8 cellular contexts compared by ENCODE assay signal in the genomic region with DNA sequence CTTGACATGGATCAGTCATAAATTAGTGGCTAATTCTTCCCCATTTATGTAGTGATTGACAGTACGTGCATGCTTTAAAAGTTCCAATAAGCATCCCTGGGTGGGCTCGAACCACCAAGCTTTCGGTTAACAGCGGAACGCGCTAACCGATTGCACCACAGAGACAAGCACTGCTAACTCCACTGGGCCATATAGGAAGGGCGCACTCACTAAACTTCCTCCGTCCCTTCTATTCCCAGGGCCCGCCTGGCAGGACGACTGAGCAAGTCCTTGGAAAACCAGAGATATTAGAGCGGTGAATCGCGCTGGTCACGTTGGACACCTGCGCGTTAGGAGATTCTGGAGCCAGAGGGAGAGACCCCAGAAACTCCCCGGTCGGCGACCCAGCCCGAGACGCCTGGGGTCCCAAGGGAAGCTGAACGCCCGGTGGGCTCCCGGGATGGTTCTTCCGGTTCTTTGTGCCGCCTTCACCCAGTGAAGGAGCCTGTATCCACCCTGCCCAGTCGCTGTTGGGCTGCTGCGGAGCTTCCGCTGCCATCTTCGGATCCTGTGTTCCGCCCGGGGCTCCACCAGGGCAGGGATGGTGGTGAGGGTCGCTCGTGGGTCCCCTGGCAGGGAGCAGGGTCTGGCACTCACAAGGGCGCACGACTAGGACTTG.
DNase-seq lines count a peak whose midpoint lies in the region; ATAC-seq, FAIRE-seq and TF ChIP-seq lines count a peak whose summit lies in the region.
"Not testable (repeated sequence)": the region's sequence is repeated elsewhere in the genome, so short reads cannot be mapped to it uniquely, and the experiment has no call there.

No MANE protein-coding gene starts in this region.

- H3K4me3 Mint-ChIP-seq in activated B cell treated with CpG ODN at 0.5 μM for 24 hours, result peak overlapping the region; percentile 88

- H3K36me3 Mint-ChIP-seq in activated B cell treated with CpG ODN at 0.5 μM for 24 hours (ENCODE audit: low read depth); activated naive CD4-positive, alpha-beta T cell treated with anti-CD3 and anti-CD28 coated beads, Interleukin-2, amount 50 U/mL, for 72 hours: not testable (repeated sequence)

- CTCF ChIA-PET in activated B cell treated with CpG ODN at 0.5 μM for 24 hours (lab: Charles Lee), result not testable (repeated sequence)

- DNase-seq in G401 (ENCODE audit: low spot score), result peak; percentile 29
- peak; percentile 29 for DNase-seq in activated B cell treated with CpG ODN at 0.5 μM for 24 hours
- DNase-seq in activated naive CD4-positive, alpha-beta T cell treated with anti-CD3 and anti-CD28 coated beads, Interleukin-2, amount 50 U/mL, for 72 hours (ENCODE audit: low spot score in 2 of 2), result peak; percentile 21 to 62
- DNase-seq in effector memory CD4-positive, alpha-beta T cell; hepatocyte (ENCODE audit: low spot score); vagina (ENCODE audit: extremely low spot score in 2 of 2): not testable (repeated sequence)
- DNase-seq in mucosa of descending colon, result peak; percentile 44 to 67 (median 49)
- peak; percentile 36 for DNase-seq in small intestine

- H3K27me3 ChIP-seq in effector memory CD4-positive, alpha-beta T cell (replicated peaks; ENCODE audit: control insufficient read depth, insufficient read depth, low read length, poor library complexity, severe bottlenecking); hepatocyte; small intestine (ENCODE audit: control insufficient read depth in 2 of 2, insufficient read depth in 2 of 2, low read length in 2 of 2); vagina: not testable (repeated sequence)

- TF ChIP-seq POLR2A in vagina (IDR thresholded peaks at IDR 0.05), result not testable (repeated sequence)

- in situ Hi-C loops in G401 (cut with HindIII; ENCODE audit: low sequenced_read_pairs), result not testable (repeated sequence)

- peak overlapping the region; percentile 71 for H3K27ac Mint-ChIP-seq in activated B cell treated with CpG ODN at 0.5 μM for 24 hours
- peak overlapping the region; percentile 91 to 93 for H3K27ac Mint-ChIP-seq in activated naive CD4-positive, alpha-beta T cell treated with anti-CD3 and anti-CD28 coated beads, Interleukin-2, amount 50 U/mL, for 72 hours

- POLR2A ChIA-PET in activated B cell treated with CpG ODN at 0.5 μM for 24 hours (lab: Charles Lee), result not testable (repeated sequence)

- not testable (repeated sequence) for H3K79me2 ChIP-seq in hepatocyte

- 8% methylated on average over 24 of the region's 37 CpGs for WGBS in hepatocyte (ENCODE audit: low lambda C conversion rate, missing lambda C conversion rate)
- 2 to 7% (median 4%) methylated on average over 16 to 29 of the region's 37 CpGs for WGBS in small intestine, 3 donors

- H3K27me3 Mint-ChIP-seq in activated B cell treated with CpG ODN at 0.5 μM for 24 hours, result not testable (repeated sequence)

- not testable (repeated sequence) for H3K9me2 ChIP-seq in hepatocyte (replicated peaks; ENCODE audit: insufficient read depth)

- peak overlapping the region; percentile 81 for H2AFZ ChIP-seq in hepatocyte

- not testable (repeated sequence) for H3K4me1 ChIP-seq in effector memory CD4-positive, alpha-beta T cell (ENCODE audit: control insufficient read depth, insufficient read depth, low read length, poor library complexity, severe bottlenecking); hepatocyte (ENCODE audit: insufficient read depth); mucosa of descending colon (ENCODE audit: low read depth); small intestine (ENCODE audit: control insufficient read depth in 2 of 2, insufficient read depth in 1 of 2, low read depth in 1 of 2, low read length in 1 of 2); vagina

- intact Hi-C loops in activated B cell treated with CpG ODN at 0.5 μM for 24 hours (cut with micrococcal nuclease); mucosa of descending colon (cut with DNase I, micrococcal nuclease); vagina (cut with DNase I): not testable (repeated sequence)

- H3K36me3 ChIP-seq in effector memory CD4-positive, alpha-beta T cell (ENCODE audit: control insufficient read depth, insufficient read depth, low read length); hepatocyte (replicated peaks; ENCODE audit: insufficient read depth, low read depth); mucosa of descending colon (ENCODE audit: low read depth); small intestine (ENCODE audit: control insufficient read depth in 2 of 2, insufficient read depth in 2 of 2, low read length in 2 of 2); vagina: not testable (repeated sequence)

- H3K27ac ChIP-seq in effector memory CD4-positive, alpha-beta T cell (ENCODE audit: insufficient read depth, low read length, poor library complexity, severe bottlenecking); vagina: not testable (repeated sequence)
- H3K27ac ChIP-seq in hepatocyte (peak overlapping the region; percentile 71), small intestine (ENCODE audit: low read depth in 1 of 2, low read length in 1 of 2) (peak overlapping the region in 1 of 2 donors; percentile 31)

- FAIRE-seq in small intestine (lab: Jason Lieb, UNC), result not testable (repeated sequence)

- ATAC-seq in activated B cell treated with CpG ODN at 0.5 μM for 24 hours (ENCODE audit: low read depth), result peak; percentile 58
- peak; percentile 61 to 77 for ATAC-seq in activated naive CD4-positive, alpha-beta T cell treated with anti-CD3 and anti-CD28 coated beads, Interleukin-2, amount 50 U/mL, for 72 hours
- ATAC-seq in mucosa of descending colon, result peak; percentile 89

- H3K4me3 ChIP-seq in effector memory CD4-positive, alpha-beta T cell (ENCODE audit: insufficient read depth, low read depth, low read length, poor library complexity, severe bottlenecking), result peak overlapping the region; percentile 26
- H3K4me3 ChIP-seq in hepatocyte, result peak overlapping the region; percentile 55
- not testable (repeated sequence) for H3K4me3 ChIP-seq in mucosa of descending colon
- peak overlapping the region; percentile 30 to 42 for H3K4me3 ChIP-seq in small intestine (ENCODE audit: low read depth in 1 of 2, low read length in 2 of 2)
- H3K4me3 ChIP-seq in vagina, result peak overlapping the region; percentile 38 to 42

- H3K9me3 Mint-ChIP-seq in activated B cell treated with CpG ODN at 0.5 μM for 24 hours; activated naive CD4-positive, alpha-beta T cell treated with anti-CD3 and anti-CD28 coated beads, Interleukin-2, amount 50 U/mL, for 72 hours: not testable (repeated sequence)

- not testable (repeated sequence) for TF ChIP-seq CTCF in activated B cell treated with CpG ODN at 0.5 μM for 24 hours (IDR thresholded peaks at IDR 0.05); hepatocyte (IDR thresholded peaks at IDR 0.05; ENCODE audit: poor library complexity); mucosa of descending colon (IDR thresholded peaks at IDR 0.05); vagina (IDR thresholded peaks at IDR 0.05)

- H3K9me3 ChIP-seq in effector memory CD4-positive, alpha-beta T cell (ENCODE audit: control insufficient read depth, low read length); hepatocyte (ENCODE audit: low read depth); mucosa of descending colon; small intestine (ENCODE audit: control insufficient read depth, low read depth); vagina: not testable (repeated sequence)

- H4K20me1 ChIP-seq in hepatocyte (ENCODE audit: insufficient read depth, poor library complexity, severe bottlenecking), result not testable (repeated sequence)

- H3K4me1 Mint-ChIP-seq in activated B cell treated with CpG ODN at 0.5 μM for 24 hours, result not testable (repeated sequence)

- peak overlapping the region; percentile 83 for H3K4me2 ChIP-seq in hepatocyte
